8 cellular contexts compared by ENCODE assay signal in the genomic region with DNA sequence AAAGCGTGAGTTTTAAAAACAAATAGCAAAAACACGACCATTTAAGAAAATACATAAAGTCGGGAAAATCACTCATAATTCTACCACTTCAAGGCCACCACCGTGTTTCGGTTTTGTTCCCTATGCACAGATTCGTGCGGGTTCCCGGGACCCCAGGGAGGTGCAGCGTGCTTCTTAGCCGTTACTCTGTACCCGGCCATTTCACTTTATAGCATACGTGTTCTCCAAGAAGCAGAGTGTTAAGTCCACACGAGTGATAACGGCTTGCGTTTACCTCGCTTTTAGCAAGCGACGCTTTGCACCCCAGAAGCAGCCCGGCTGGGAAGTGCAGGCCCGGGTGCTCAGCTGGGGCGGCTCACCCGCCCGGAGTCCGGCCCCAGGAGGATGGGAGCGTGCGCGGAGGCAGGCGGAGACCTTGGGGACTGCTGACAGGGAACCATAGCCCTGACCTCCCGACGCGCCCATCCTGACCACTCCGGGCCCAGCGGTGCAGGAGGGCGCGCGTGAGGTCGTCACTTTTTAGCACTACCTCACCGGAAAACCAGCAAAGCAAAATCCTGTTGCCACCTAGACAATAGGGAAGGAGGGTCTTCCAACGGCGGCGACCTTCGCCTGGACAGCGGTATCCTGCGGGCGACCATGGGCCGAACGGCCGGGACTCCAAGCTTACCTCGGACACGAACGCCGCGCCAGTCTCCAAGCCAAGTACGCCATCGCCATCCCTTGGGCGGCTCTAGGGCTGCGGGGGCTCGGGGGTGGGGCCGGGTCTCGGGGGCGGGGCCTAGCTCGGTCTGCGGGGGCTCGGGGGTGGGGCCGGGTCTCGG. TPM values are rescaled to one million over a fixed set of nuclear protein-coding genes. Genes with fewer than 3 reads are reported as not detected.
DNase-seq lines count a peak whose midpoint lies in the region; ATAC-seq and TF ChIP-seq lines count a peak whose summit lies in the region.

A gene with protein sequence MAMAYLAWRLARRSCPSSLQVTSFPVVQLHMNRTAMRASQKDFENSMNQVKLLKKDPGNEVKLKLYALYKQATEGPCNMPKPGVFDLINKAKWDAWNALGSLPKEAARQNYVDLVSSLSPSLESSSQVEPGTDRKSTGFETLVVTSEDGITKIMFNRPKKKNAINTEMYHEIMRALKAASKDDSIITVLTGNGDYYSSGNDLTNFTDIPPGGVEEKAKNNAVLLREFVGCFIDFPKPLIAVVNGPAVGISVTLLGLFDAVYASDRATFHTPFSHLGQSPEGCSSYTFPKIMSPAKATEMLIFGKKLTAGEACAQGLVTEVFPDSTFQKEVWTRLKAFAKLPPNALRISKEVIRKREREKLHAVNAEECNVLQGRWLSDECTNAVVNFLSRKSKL (minus strand): TSS at position 735 of the 824 bp plus-strand sequence. CDS start 15 bp downstream, at position 720.

- DNase-seq in DMS153 treated with DMSO at 0.1 percent for 48 hours (lab: John Stamatoyannopoulos, UW; ENCODE audit: unreplicated experiment), result peak; percentile 49
- DNase-seq in HuH-7 (ENCODE audit: low spot score), result peak; percentile 37
- peak; percentile 49 for DNase-seq in SKM-1 (lab: John Stamatoyannopoulos, UW; ENCODE audit: unreplicated experiment)
- peak; percentile 82 for DNase-seq in left ventricle myocardium superior
- peak; percentile 77 to 88 for DNase-seq in psoas muscle
- no peak for DNase-seq in NK-92 (lab: John Stamatoyannopoulos, UW; ENCODE audit: unreplicated experiment)

- peak within 1 kb of the TSS; percentile 87 for H3K4me3 ChIP-seq in psoas muscle

- TF ChIP-seq CTCF in psoas muscle (IDR thresholded peaks at IDR 0.05), result no peak

- ATAC-seq in GM21528 (IDR thresholded peaks at IDR 0.05; ENCODE audit: low FRiP score, unreplicated experiment), result peak; percentile 58
- ATAC-seq in left ventricle myocardium superior, result peak; percentile 65
- peak; percentile 70 to 80 (median 72) for ATAC-seq in psoas muscle

- H3K4me1 ChIP-seq in psoas muscle, result peaks cover 24% of the 10 kb centered on the region

- H3K36me3 ChIP-seq in psoas muscle (ENCODE audit: insufficient read depth in 1 of 2, low read depth in 1 of 2), result peaks cover 4 to 34% of the 10 kb centered on the region in 2 donors

- intact Hi-C loops in left ventricle myocardium superior (cut with micrococcal nuclease), result no loop called here
- intact Hi-C loops in psoas muscle (cut with DNase I), result loop anchor here in 1 of 2 donors (10.0 kb wide), 1 partner anchor 390 kb away; no protein-coding TSS in a partner anchor

- WGBS in psoas muscle, 3 donors, result 1% methylated on average over 57 to 66 of the region's 66 CpGs

- no peaks in the 10 kb centered on the region for H3K27me3 ChIP-seq in psoas muscle (ENCODE audit: insufficient read depth in 3 of 3, low read length in 2 of 3)

- H3K27ac ChIP-seq in angular gyrus (ENCODE audit: low read depth, low read length) (peak within 1 kb of the TSS; percentile 93), psoas muscle (peak within 1 kb of the TSS; percentile 88)

- H3K9me3 ChIP-seq in psoas muscle, result no peaks in the 10 kb centered on the region

RNA-seq across cellular contexts. Expression of the gene that starts here (rescaled TPM):
- total RNA-seq in left ventricle myocardium superior (157 TPM), psoas muscle (100 to 1,000 TPM in 3 of 4 donors, 10 to 100 TPM in 1; 77.3 to 118 (median 111) TPM)
- polyA plus RNA-seq in psoas muscle, result 100 to 1,000 TPM in 1 of 3 donors, 10 to 100 TPM in 2; 58.2 to 122 (median 90.4) TPM
